8 cellular contexts compared by ENCODE assay signal in the genomic region with DNA sequence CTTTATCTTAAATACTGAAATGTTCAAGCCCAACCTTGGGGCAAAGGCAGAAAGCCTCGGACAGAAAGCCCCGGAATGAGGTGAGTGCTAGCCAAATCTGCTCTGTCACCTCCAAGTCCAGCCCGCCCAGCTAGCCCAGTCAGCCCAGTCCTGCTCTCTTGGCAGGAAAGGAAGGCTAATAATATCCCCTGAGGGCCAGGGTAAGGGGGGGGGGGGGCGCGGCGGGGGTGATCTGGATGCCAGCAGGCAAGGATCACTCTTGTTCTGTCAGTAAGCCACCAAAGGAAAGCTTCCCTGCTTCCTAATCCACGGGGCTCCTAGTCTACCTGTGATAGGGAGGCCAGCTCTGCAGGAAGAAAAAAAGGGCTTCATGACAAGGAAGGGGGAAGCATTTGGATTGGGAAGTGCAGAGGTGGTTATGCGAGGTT. TPM values are rescaled to one million over a fixed set of nuclear protein-coding genes. Genes with fewer than 3 reads are reported as not detected.
DNase-seq lines count a peak whose midpoint lies in the region; ATAC-seq and TF ChIP-seq lines count a peak whose summit lies in the region.

No MANE protein-coding gene starts in this region.

- TF ChIP-seq CTCF in WI38 (IDR thresholded peaks at IDR 0.05; ENCODE audit: low read depth, low read length) (no peak), gastroesophageal sphincter (IDR thresholded peaks at IDR 0.05) (no peak)

- H2BK12ac ChIP-seq in trophoblast cell (ENCODE audit: low read length) = no peak overlapping the region

- H3K9me3 ChIP-seq in gastroesophageal sphincter (no peaks in the 10 kb centered on the region), trophoblast cell (ENCODE audit: insufficient read depth, low read depth, low read length) (no peaks in the 10 kb centered on the region)

- H2AK5ac ChIP-seq in trophoblast cell (ENCODE audit: low read length) = no peak overlapping the region

- no peak overlapping the region for H4K12ac ChIP-seq in trophoblast cell (ENCODE audit: low read depth, low read length)

- H2AFZ ChIP-seq in trophoblast cell (ENCODE audit: insufficient read depth, low read length, poor library complexity) = no peak overlapping the region

- peaks cover 7% of the 10 kb centered on the region for H3K79me1 ChIP-seq in trophoblast cell (ENCODE audit: low read length)

- H4K91ac ChIP-seq in trophoblast cell (ENCODE audit: low read depth, low read length) = no peak overlapping the region

- peaks cover 31% of the 10 kb centered on the region for H3K4me1 Mint-ChIP-seq in activated naive CD4-positive, alpha-beta T cell treated with anti-CD3 and anti-CD28 coated beads, Interleukin-2, amount 50 U/mL, for 24 hours

- H3K36me3 Mint-ChIP-seq in activated naive CD4-positive, alpha-beta T cell treated with anti-CD3 and anti-CD28 coated beads, Interleukin-2, amount 50 U/mL, for 24 hours = no peaks in the 10 kb centered on the region

- no peak overlapping the region for H2BK120ac ChIP-seq in trophoblast cell (ENCODE audit: insufficient read depth, low read length, poor library complexity)

- H3K36me3 ChIP-seq in gastroesophageal sphincter (no peaks in the 10 kb centered on the region), trophoblast cell (ENCODE audit: control insufficient read depth in 1 of 2, insufficient read depth in 2 of 2, low read length in 2 of 2) (no peaks in the 10 kb centered on the region)

- peak overlapping the region; percentile 95 for H3K4me2 ChIP-seq in trophoblast cell (ENCODE audit: low read length)

- peak overlapping the region in 3 of 4 donors; percentile 66 to 83 (median 77) for H3K27ac ChIP-seq in gastroesophageal sphincter
- H3K27ac ChIP-seq in trophoblast cell (ENCODE audit: low read depth, low read length) = no peak overlapping the region

- no peak overlapping the region for H3K14ac ChIP-seq in trophoblast cell (ENCODE audit: low read length)

- TF ChIP-seq POLR2A in gastroesophageal sphincter (IDR thresholded peaks at IDR 0.05) = no peak

- H3K4ac ChIP-seq in trophoblast cell (ENCODE audit: low read depth, low read length) = no peak overlapping the region

- no peak overlapping the region for H2BK5ac ChIP-seq in trophoblast cell (ENCODE audit: low read depth, low read length, poor library complexity)

- H3K9me3 Mint-ChIP-seq in activated naive CD4-positive, alpha-beta T cell treated with anti-CD3 and anti-CD28 coated beads, Interleukin-2, amount 50 U/mL, for 24 hours = no peaks in the 10 kb centered on the region

- H3K4me3 ChIP-seq in WI38 (ENCODE audit: low read depth, low read length) (peak overlapping the region; percentile 77), gastroesophageal sphincter (peak overlapping the region; percentile 84 to 93), trophoblast cell (ENCODE audit: low read depth, low read length) (no peak overlapping the region)

- peaks cover 5% of the 10 kb centered on the region for H3K79me2 ChIP-seq in trophoblast cell (ENCODE audit: control insufficient read depth, insufficient read depth, low read length, poor library complexity)

- H3K27me3 ChIP-seq in gastroesophageal sphincter (no peaks in the 10 kb centered on the region), trophoblast cell (ENCODE audit: insufficient read depth, low read length) (no peaks in the 10 kb centered on the region)

- TF ChIP-seq EP300 in gastroesophageal sphincter (IDR thresholded peaks at IDR 0.05) = no peak

- H3K23ac ChIP-seq in trophoblast cell (ENCODE audit: low read length) = no peak overlapping the region

- 0 to 8% methylated on average over 2 to 3 of the region's 8 CpGs for WGBS in gastroesophageal sphincter (ENCODE audit: low coverage in 1 of 2), 2 donors
- no CpG with 5 or more reads among the region's 8 CpGs for WGBS in trophoblast cell (ENCODE audit: extremely low coverage, insufficient coverage, insufficient read length)

- no peak overlapping the region for H4K8ac ChIP-seq in trophoblast cell (ENCODE audit: low read depth, low read length)

- H3K4me1 ChIP-seq in gastroesophageal sphincter = peaks cover 0 to 22% (median 0%) of the 10 kb centered on the region in 3 donors
- H3K4me1 ChIP-seq in trophoblast cell (ENCODE audit: control insufficient read depth in 1 of 2, insufficient read depth in 2 of 2, low read length in 2 of 2) = peaks cover 2 to 6% of the 10 kb centered on the region in 2 experiments

- no peak overlapping the region for H3K27ac Mint-ChIP-seq in activated naive CD4-positive, alpha-beta T cell treated with anti-CD3 and anti-CD28 coated beads, Interleukin-2, amount 50 U/mL, for 24 hours

- no peaks in the 10 kb centered on the region for H3K27me3 Mint-ChIP-seq in activated naive CD4-positive, alpha-beta T cell treated with anti-CD3 and anti-CD28 coated beads, Interleukin-2, amount 50 U/mL, for 24 hours

- no peak overlapping the region for H3K9ac ChIP-seq in trophoblast cell (ENCODE audit: low read length)

- H3K4me3 Mint-ChIP-seq in activated naive CD4-positive, alpha-beta T cell treated with anti-CD3 and anti-CD28 coated beads, Interleukin-2, amount 50 U/mL, for 24 hours = peak overlapping the region; percentile 91

- no peak for ATAC-seq in gastroesophageal sphincter
- ATAC-seq in HG02642 (IDR thresholded peaks at IDR 0.05; ENCODE audit: poor library complexity, unreplicated experiment) = no peak

- DNase-seq in activated naive CD4-positive, alpha-beta T cell treated with anti-CD3 and anti-CD28 coated beads, Interleukin-2, amount 50 U/mL, for 16 hours = no peak
- DNase-seq in trophoblast cell (peak in 1 of 2 donors; percentile 8), hippocampal formation (lab: John Stamatoyannopoulos, UW) (no peak), SW 1271 (lab: John Stamatoyannopoulos, UW) (no peak)

- no peak overlapping the region for H3K18ac ChIP-seq in trophoblast cell (ENCODE audit: low read length)

RNA-seq across cellular contexts. Expression of gene NDRG3, which starts 1.1 kb away (rescaled TPM):
- 10 to 100 TPM; 13.3 to 37.1 (median 26.0) TPM for total RNA-seq in gastroesophageal sphincter
- 13.4 and 13.7 TPM in 2 replicates for polyA plus RNA-seq in trophoblast cell (2013)

RNA-seq across cellular contexts. Expression of gene DSN1, which starts 28.8 kb away (rescaled TPM):
- total RNA-seq in gastroesophageal sphincter = 1 to 10 TPM; 5.1 to 8.1 (median 6.0) TPM
- 17.6 and 18.6 TPM in 2 replicates for polyA plus RNA-seq in trophoblast cell (2013)
